ENCODE assay signal across 9 cellular contexts in genomic region chr7:2845193-2845592, GRCh38. TPM values are rescaled to one million over a fixed set of nuclear protein-coding genes. Genes with fewer than 3 reads are reported as not detected.
DNase-seq lines count a peak whose midpoint lies in the region; ATAC-seq, FAIRE-seq and TF ChIP-seq lines count a peak whose summit lies in the region.
"Had no signal": no experiment of that assay in that cellular context is flagged by ENCODE, and none has a peak within 500 bp of the region (broad histone marks: within the 10 kb centered on the region; RNA-seq: fewer than 3 reads in every experiment).

No MANE protein-coding gene starts in this region.

- H3K9ac ChIP-seq in SK-N-SH, result no peak overlapping the region
- no peak overlapping the region for H3K9ac ChIP-seq in KMS-11
- 0 out of 4 replicates have a peak overlapping the region, but pooled peaks of 1 of the 2 experiments have one; percentile 51 for H3K9ac ChIP-seq in K562 (ENCODE audit: insufficient read depth in 1 of 2, low read depth in 2 of 2, low read length in 2 of 2)
- no peak overlapping the region for H3K9ac ChIP-seq in neural progenitor cell

- WGBS in SK-N-SH (ENCODE audit: low lambda C conversion rate), result 97% methylated on average over 10 of the region's 10 CpGs
- WGBS in K562 (ENCODE audit: insufficient coverage, low coverage, missing lambda C conversion rate), result 49% methylated on average over 10 of the region's 10 CpGs

- H2AFZ ChIP-seq in SK-N-SH (ENCODE audit: low read depth) (peak overlapping the region; percentile 85), KMS-11 (ENCODE audit: low read depth) (peak overlapping the region; percentile 84; the same call in 1 of the 2 replicates), K562 (ENCODE audit: low read depth, low read length) (peak overlapping the region; percentile 89), neural progenitor cell (replicated peaks) (no peak overlapping the region)

- no peaks in the 10 kb centered on the region for H3K27me3 ChIP-seq in SK-N-SH (ENCODE audit: insufficient read depth)
- no peaks in the 10 kb centered on the region for H3K27me3 ChIP-seq in KMS-11 (ENCODE audit: insufficient read depth, low read depth)
- H3K27me3 ChIP-seq in K562 (ENCODE audit: control insufficient read depth in 2 of 2, insufficient read depth in 2 of 2, low read length in 2 of 2), result no peaks in the 10 kb centered on the region; a peak in 1 of 5 replicates
- no peaks in the 10 kb centered on the region for H3K27me3 ChIP-seq in neural progenitor cell

- H3F3A ChIP-seq in SK-N-SH (replicated peaks; ENCODE audit: insufficient read depth) (no peaks in the 10 kb centered on the region), neural progenitor cell (ENCODE audit: low read depth) (no peaks in the 10 kb centered on the region)

- DNase-seq in SK-N-SH, result no peak
- DNase-seq in K562 (ENCODE audit: extremely low read depth in 1 of 4, low spot score in 3 of 4), result no peak
- no peak for DNase-seq in neural progenitor cell (ENCODE audit: low spot score)
- DNase-seq in Ammon's horn (ENCODE audit: low spot score), result no peak
- no peak for DNase-seq in putamen (ENCODE audit: low spot score)
- no peak for DNase-seq in NCI-H1930 (lab: John Stamatoyannopoulos, UW)
- DNase-seq: NCI-H1694 had no signal

- in situ Hi-C loops in K562 (cut with MboI), result no loop called here

- TF ChIP-seq CTCF in SK-N-SH (IDR thresholded peaks at IDR 0.05), result no peak
- no peak for TF ChIP-seq CTCF in KMS-11 (conservative IDR thresholded peaks at IDR 0.05; ENCODE audit: low read depth, low read length)
- TF ChIP-seq CTCF in K562 (IDR thresholded peaks at IDR 0.05 in 2 of 3, conservative IDR thresholded peaks at IDR 0.05 in 1 of 3; ENCODE audit: insufficient read depth in 2 of 3, low read depth in 1 of 3, low read length in 3 of 3), result no peak
- TF ChIP-seq CTCF in neural progenitor cell (IDR thresholded peaks at IDR 0.05), result no peak

- H3K79me2 ChIP-seq in SK-N-SH (ENCODE audit: insufficient read depth) (peaks cover 36% of the 10 kb centered on the region), KMS-11 (ENCODE audit: insufficient read depth, low read depth) (peaks cover 22% of the 10 kb centered on the region), K562 (ENCODE audit: control insufficient read depth, insufficient read depth, low read length) (peaks cover 11% of the 10 kb centered on the region), neural progenitor cell (ENCODE audit: low read depth) (peaks cover 36% of the 10 kb centered on the region)

- H3K9me3 ChIP-seq in SK-N-SH (no peaks in the 10 kb centered on the region), K562 (replicated peaks; ENCODE audit: control insufficient read depth, insufficient read depth, low read depth, low read length) (no peaks in the 10 kb centered on the region; the same call in 1 of the 2 replicates), neural progenitor cell (ENCODE audit: low read depth) (no peaks in the 10 kb centered on the region)

- no TSS peak for BruUV-seq in K562 (replicated peaks; lab: Mats Ljungman, UMichigan)

- TF ChIP-seq POLR2A in K562 (conservative IDR thresholded peaks at IDR 0.05), result no peak

- no peak overlapping the region for H3K27ac Mint-ChIP-seq in neural progenitor cell

- H3K4me2 ChIP-seq in SK-N-SH (no peak overlapping the region), KMS-11 (peak overlapping the region; percentile 88), K562 (ENCODE audit: insufficient read depth, low read length) (peak overlapping the region; percentile 84), neural progenitor cell (no peak overlapping the region)

- peaks cover 18% of the 10 kb centered on the region for H4K20me1 ChIP-seq in SK-N-SH (ENCODE audit: insufficient read depth)
- no peaks in the 10 kb centered on the region for H4K20me1 ChIP-seq in KMS-11 (ENCODE audit: insufficient read depth)
- no peaks in the 10 kb centered on the region for H4K20me1 ChIP-seq in K562 (replicated peaks; ENCODE audit: control insufficient read depth, insufficient read depth, low read length)
- peaks cover 34% of the 10 kb centered on the region for H4K20me1 ChIP-seq in neural progenitor cell (ENCODE audit: low read depth)

- H3K9me2 ChIP-seq in SK-N-SH, result no peaks in the 10 kb centered on the region

- TF ChIP-seq RAD21 in SK-N-SH (IDR thresholded peaks at IDR 0.05; ENCODE audit: low read length) (no peak), K562 (CRISPR knock-in tag; conservative IDR thresholded peaks at IDR 0.05 in 1 of 2, IDR thresholded peaks at IDR 0.05 in 1 of 2) (no peak)

- TF ChIP-seq EP300 in SK-N-SH (IDR thresholded peaks at IDR 0.05; ENCODE audit: borderline replicate concordance in 1 of 2, low read depth in 1 of 2, low read length in 1 of 2) (no peak), K562 (IDR thresholded peaks at IDR 0.05; ENCODE audit: low read length) (no peak)

- peaks cover 2% of the 10 kb centered on the region for H3K27me3 Mint-ChIP-seq in neural progenitor cell (ENCODE audit: insufficient read depth, low read depth)

- POLR2A ChIA-PET in SK-N-SH (lab: Yijun Ruan, JAX), result interaction anchor here (1.1 kb wide), 1 partner anchor 82 kb away, joined by 3 read pairs; no protein-coding TSS in a partner anchor
- POLR2A ChIA-PET in K562 (lab: Yijun Ruan, JAX), result no interaction called here

- peak overlapping the region; percentile 87 for H3K4me3 Mint-ChIP-seq in neural progenitor cell

- H3K9me3 Mint-ChIP-seq in neural progenitor cell, result peaks cover 6% of the 10 kb centered on the region

- H3K9me1 ChIP-seq in K562 (ENCODE audit: control insufficient read depth, insufficient read depth, low read length), result no peaks in the 10 kb centered on the region

- intact Hi-C loops in K562 (cut with micrococcal nuclease), result loop anchor here (10.0 kb wide), 1 partner anchor 90 kb away; no protein-coding TSS in a partner anchor

- H3K27ac ChIP-seq in SK-N-SH (ENCODE audit: low read depth in 2 of 2, low read length in 1 of 2) (no peak overlapping the region), KMS-11 (no peak overlapping the region), K562 (ENCODE audit: extremely low read depth, low read depth, low read length) (no peak overlapping the region), neural progenitor cell (no peak overlapping the region)

- H3K4me3 ChIP-seq in SK-N-SH (ENCODE audit: low read depth in 2 of 2, low read length in 1 of 2) (no peak overlapping the region), KMS-11 (IDR thresholded peaks at IDR 0.05; ENCODE audit: insufficient read depth, low read depth, low read length) (no peak overlapping the region), K562 (no peak overlapping the region), neural progenitor cell (no peak overlapping the region)

- H3K4me1 ChIP-seq in SK-N-SH (ENCODE audit: control insufficient read depth in 1 of 2, insufficient read depth in 2 of 2, low read depth in 1 of 2, low read length in 1 of 2) (peaks cover 3 to 8% of the 10 kb centered on the region in 2 experiments; a peak in 2 of 4 replicates), KMS-11 (ENCODE audit: low read depth, poor library complexity, severe bottlenecking) (peaks cover 17% of the 10 kb centered on the region), K562 (replicated peaks in 1 of 2; ENCODE audit: control insufficient read depth in 2 of 2, insufficient read depth in 2 of 2, low read length in 2 of 2) (peaks cover 9 to 10% of the 10 kb centered on the region in 2 experiments; a peak in 4 of 5 replicates), neural progenitor cell (peaks cover 14% of the 10 kb centered on the region)

- peaks cover 15% of the 10 kb centered on the region for H3K36me3 Mint-ChIP-seq in neural progenitor cell

- peaks cover 30% of the 10 kb centered on the region for H3K4me1 Mint-ChIP-seq in neural progenitor cell

- no peak for FAIRE-seq in K562 (lab: Jason Lieb, UNC)

- ATAC-seq in SK-N-SH treated with all-trans-retinoic acid at 6 μM for 48 hours, result no peak
- no peak for ATAC-seq in K562

- CTCF ChIA-PET in SK-N-SH (lab: Yijun Ruan, JAX) (interaction anchor here (1.2 to 1.5 kb wide), 3 partner anchors 20 to 174 kb away, joined by 3 to 11 read pairs (median 4); no protein-coding TSS in a partner anchor), K562 (lab: Yijun Ruan, JAX; ENCODE audit: low intra/inter-chr PET ratio) (no interaction called here)

- H3K36me3 ChIP-seq in SK-N-SH (replicated peaks in 1 of 2; ENCODE audit: control insufficient read depth in 1 of 2, insufficient read depth in 2 of 2, low read length in 1 of 2), result peaks cover 0 to 3% of the 10 kb centered on the region in 2 experiments
- H3K36me3 ChIP-seq in KMS-11 (ENCODE audit: insufficient read depth), result no peaks in the 10 kb centered on the region
- 0 out of 3 replicates have a peak, but pooled peaks cover 7% of the 10 kb centered on the region for H3K36me3 ChIP-seq in K562 (ENCODE audit: control insufficient read depth, insufficient read depth, low read length)
- no peaks in the 10 kb centered on the region for H3K36me3 ChIP-seq in neural progenitor cell

TF ChIP-seq in SK-N-SH, 30 proteins besides CTCF, POLR2A, EP300 and RAD21 (continues in another document):
- TF ChIP-seq TCF12 (IDR thresholded peaks at IDR 0.05), result no peak

TF ChIP-seq in SK-N-SH treated with all-trans-retinoic acid at 6 μM for 48 hours, 23 proteins besides CTCF, POLR2A, EP300 and RAD21 (continues in another document):
- no peak for TF ChIP-seq ISL1 (CRISPR knock-in tag; IDR thresholded peaks at IDR 0.05)

TF ChIP-seq in K562, 482 proteins besides CTCF, POLR2A, EP300 and RAD21 (continues in another document):
- TF ChIP-seq DACH1 (IDR thresholded peaks at IDR 0.05; ENCODE audit: partially characterized antibody), result peak; percentile 17

RNA-seq across cellular contexts. Expression of gene GNA12, which starts 1.1 kb away (rescaled TPM):
- 55.3 and 64.8 TPM in 2 replicates for polyA plus RNA-seq in SK-N-SH (2012; rRNA removed)
- polyA plus RNA-seq in SK-N-SH (2012; cell fraction: cytosol; rRNA removed), result 39.3 and 56.9 TPM in 2 replicates
- 41.0 and 50.4 TPM in 2 replicates for polyA plus RNA-seq in SK-N-SH (2012; cell fraction: nucleus; rRNA removed)
- 34.3 and 48.1 TPM in 2 replicates for total RNA-seq in K562 (2011; cell fraction: chromatin; rRNA removed; ENCODE audit: low replicate concordance)
- total RNA-seq in K562 (2011; cell fraction: nucleolus; rRNA removed), result 27.5 and 29.5 TPM in 2 replicates
- total RNA-seq in K562 (2011; cell fraction: nucleoplasm; rRNA removed), result 23.2 and 24.7 TPM in 2 replicates
- 3.6 and 6.3 TPM in 2 replicates for total RNA-seq in K562 (2014; rRNA removed)
- total RNA-seq in K562 (2014; rRNA removed; fragmentation: Illumina TruSeq; extraction: Trizol), result 6.6 and 8.4 TPM in 2 replicates
- 9.2 and 9.6 TPM in 2 replicates for total RNA-seq in K562 (2015; rRNA removed; fragmentation: Illumina TruSeq; extraction: Trizol)
- 24.5 and 25.0 TPM in 2 replicates for total RNA-seq in K562 (2021)
- polyA plus RNA-seq in K562 (2011; rRNA removed), result 32.7 and 34.2 TPM in 2 replicates
- polyA plus RNA-seq in K562 (2011; cell fraction: cytosol; rRNA removed), result 30.5 and 36.3 TPM in 2 replicates
- 18.5 and 19.3 TPM in 2 replicates for polyA plus RNA-seq in K562 (2011; cell fraction: nucleus; rRNA removed)
- polyA plus RNA-seq in K562 (2012), result 18.1 and 31.2 TPM in 2 replicates
- 19.4 and 20.7 TPM in 2 replicates for polyA plus RNA-seq in K562 (2014; fragmentation: Illumina TruSeq; extraction: Trizol)
- 1 to 10 TPM in 1 of 2 experiments, under 1 TPM in 1; 0.65 to 2.2 TPM for polyA plus RNA-seq in K562 (2014; fragmentation: Nextera tagmentation; extraction: Ambion mirVana)
- 16.4 and 18.3 TPM in 2 replicates for polyA plus RNA-seq in K562 (2014; rRNA removed)
- 30.0 and 50.8 TPM in 2 replicates for polyA minus RNA-seq in K562 (2011; rRNA and poly(A)+ RNA removed)
- polyA minus RNA-seq in K562 (2011; cell fraction: cytosol; rRNA and poly(A)+ RNA removed), result 22.2 and 27.2 TPM in 2 replicates
- polyA minus RNA-seq in K562 (2011; cell fraction: nucleus; rRNA and poly(A)+ RNA removed), result 6.3 and 10.7 TPM in 2 replicates
- total RNA-seq in neural progenitor cell (ENCODE audit: low replicate concordance), result 32.2 and 34.7 TPM in 2 replicates

Comparison
In these comparisons a context has a peak if more than half of its experiments do, and no peak if none do; other contexts are left out.
1. H3K4me2 ChIP-seq: peak in KMS-11 (single experiment) and K562 (single experiment); none in SK-N-SH (single experiment) and neural progenitor cell (single experiment).